Comparison of ENCODE assay signal across 1 cellular context in genomic region chr1:181126871-181127587, GRCh38.
TF ChIP-seq lines count a peak whose summit lies in the region.

No MANE protein-coding gene starts in this region.

TF ChIP-seq in K562, 482 proteins besides CTCF, POLR2A, EP300 and RAD21 (continued from another document):
- TF ChIP-seq TSHZ1 (CRISPR knock-in tag; IDR thresholded peaks at IDR 0.05) (no peak), NCOA6 (IDR thresholded peaks at IDR 0.05) (no peak), MEF2D (tag; conservative IDR thresholded peaks at IDR 0.05; ENCODE audit: low read depth) (no peak), ZNF445 (CRISPR knock-in tag; IDR thresholded peaks at IDR 0.05; ENCODE audit: low read depth) (no peak), ZFP36 (IDR thresholded peaks at IDR 0.05; ENCODE audit: low read depth, low read length, partially characterized antibody) (no peak), NRF1 (conservative IDR thresholded peaks at IDR 0.05 in 1 of 2, IDR thresholded peaks at IDR 0.05 in 1 of 2) (peak; percentile 14 to 45; a peak in 1 of 4 replicates), E2F8 (IDR thresholded peaks at IDR 0.05; ENCODE audit: low read depth, partially characterized antibody) (no peak), BDP1 (IDR thresholded peaks at IDR 0.05; ENCODE audit: insufficient read depth, insufficient read length) (no peak), HMGXB4 (CRISPR knock-in tag; IDR thresholded peaks at IDR 0.05) (no peak), NFIX (CRISPR knock-in tag; IDR thresholded peaks at IDR 0.05; ENCODE audit: low read depth) (peak; percentile 98), SREBF1 (IDR thresholded peaks at IDR 0.05; ENCODE audit: borderline replicate concordance, low read depth, low read length) (no peak), SIN3A (IDR thresholded peaks at IDR 0.05; ENCODE audit: borderline replicate concordance in 2 of 2, control insufficient read depth in 1 of 2, low read depth in 2 of 2, low read length in 2 of 2) (no peak), ARNT (IDR thresholded peaks at IDR 0.05) (no peak), ZNF696 (CRISPR knock-in tag; conservative IDR thresholded peaks at IDR 0.05) (no peak), PRDM10 (IDR thresholded peaks at IDR 0.05; ENCODE audit: partially characterized antibody) (no peak), TEAD2 (tag; IDR thresholded peaks at IDR 0.05) (no peak), ZFPM2 (CRISPR knock-in tag; IDR thresholded peaks at IDR 0.05) (no peak), ZFP1 (CRISPR knock-in tag; IDR thresholded peaks at IDR 0.05) (no peak), NCOA2 (IDR thresholded peaks at IDR 0.05; ENCODE audit: partially characterized antibody in 2 of 2) (no peak), TEAD4 (IDR thresholded peaks at IDR 0.05; ENCODE audit: low read length) (no peak), TEAD4 (CRISPR knock-in tag; IDR thresholded peaks at IDR 0.05; ENCODE audit: borderline replicate concordance) (no peak), SRF (CRISPR knock-in tag; IDR thresholded peaks at IDR 0.05) (no peak), DIDO1 (tag; IDR thresholded peaks at IDR 0.05; ENCODE audit: low read depth) (no peak), SMAD1 (IDR thresholded peaks at IDR 0.05; ENCODE audit: low read depth, low read length, partially characterized antibody) (peak; percentile 93), ZNF785 (CRISPR knock-in tag; IDR thresholded peaks at IDR 0.05) (no peak), POLR2G (IDR thresholded peaks at IDR 0.05; ENCODE audit: low read depth, low read length) (no peak), MEF2A (IDR thresholded peaks at IDR 0.05; ENCODE audit: control insufficient read depth, low read depth, low read length) (no peak), RBBP5 (IDR thresholded peaks at IDR 0.05; ENCODE audit: borderline replicate concordance, insufficient read depth, low read length, poor library complexity, severe bottlenecking) (no peak), FOS (IDR thresholded peaks at IDR 0.05; ENCODE audit: extremely low read depth, insufficient read length) (no peak), TBP (optimal IDR thresholded peaks at IDR 0.05; ENCODE audit: low read depth, low read length) (no peak), SAFB2 (IDR thresholded peaks at IDR 0.05; ENCODE audit: borderline replicate concordance, low read depth, low read length, severe bottlenecking) (no peak), HINFP (tag; conservative IDR thresholded peaks at IDR 0.05; ENCODE audit: low read depth) (no peak), ZNF780A (CRISPR knock-in tag; IDR thresholded peaks at IDR 0.05) (no peak), ZBED1 (IDR thresholded peaks at IDR 0.05) (no peak), MEIS2 (IDR thresholded peaks at IDR 0.05; ENCODE audit: partially characterized antibody) (no peak), CBFA2T2 (conservative IDR thresholded peaks at IDR 0.05) (peak; percentile 33), MITF (IDR thresholded peaks at IDR 0.05) (no peak), ID3 (CRISPR knock-in tag; IDR thresholded peaks at IDR 0.05) (no peak), ID3 (tag; IDR thresholded peaks at IDR 0.05) (0 out of 2 replicates have a peak, but pooled peaks have one; percentile 30), MED1 (CRISPR knock-in tag; IDR thresholded peaks at IDR 0.05; ENCODE audit: borderline replicate concordance) (no peak), TSC22D4 (tag; IDR thresholded peaks at IDR 0.05) (no peak), ZNF699 (CRISPR knock-in tag; IDR thresholded peaks at IDR 0.05; ENCODE audit: insufficient replicate concordance) (no peak), MAFK (IDR thresholded peaks at IDR 0.05; ENCODE audit: low read length) (no peak), HOXB6 (CRISPR knock-in tag; IDR thresholded peaks at IDR 0.05; ENCODE audit: borderline replicate concordance) (no peak), ZNF408 (CRISPR knock-in tag; IDR thresholded peaks at IDR 0.05; ENCODE audit: low read depth) (no peak), CAMTA2 (CRISPR knock-in tag; conservative IDR thresholded peaks at IDR 0.05) (no peak), PTBP1 (IDR thresholded peaks at IDR 0.05; ENCODE audit: low read depth, low read length) (no peak), ZFP91 (CRISPR knock-in tag; IDR thresholded peaks at IDR 0.05) (no peak)
